ENCODE assay signal across 8 cellular contexts in the genomic region with DNA sequence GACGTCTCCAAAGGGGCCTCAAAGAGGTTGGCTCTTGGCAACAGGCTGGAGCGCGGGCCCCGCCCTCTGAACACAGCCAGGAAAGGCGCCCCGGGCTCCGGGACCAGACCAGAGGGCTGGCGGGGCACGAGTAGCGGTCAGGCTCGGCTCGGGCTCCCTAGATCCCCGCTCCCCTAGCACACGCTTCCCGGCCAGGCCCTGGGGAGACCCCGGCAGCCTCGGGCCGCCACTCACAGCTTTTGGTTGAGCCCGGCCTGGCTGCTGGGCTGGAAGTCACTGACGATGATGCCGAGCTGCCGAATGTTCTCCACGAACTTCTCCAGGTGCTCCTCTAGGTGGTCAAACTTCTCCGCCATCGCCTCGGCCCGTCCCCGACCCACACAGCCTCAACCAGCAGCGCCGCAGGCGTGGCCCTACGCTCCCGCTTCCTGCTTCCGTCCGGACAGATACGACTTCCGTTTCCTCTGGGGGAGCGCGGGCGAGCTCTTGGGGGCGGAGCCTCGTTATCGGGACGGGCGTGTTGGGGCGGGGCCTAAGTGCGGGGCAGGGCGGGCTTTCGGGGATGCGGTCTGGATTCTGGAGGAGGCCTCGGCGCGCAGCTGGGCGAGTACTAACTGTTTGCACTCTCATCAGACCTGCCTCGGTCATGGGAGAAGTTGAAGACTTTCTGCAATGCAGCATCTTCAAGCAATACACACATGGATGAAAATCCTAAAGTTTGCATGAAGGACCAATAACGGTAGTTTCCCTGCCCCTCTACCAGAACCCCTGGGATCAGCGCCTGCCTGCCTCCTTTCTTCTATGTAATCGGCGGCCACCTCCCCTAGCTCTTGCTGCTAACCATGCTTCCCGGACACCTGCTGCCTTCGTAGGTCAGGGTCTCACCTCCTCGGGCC. TPM values are rescaled to one million over a fixed set of nuclear protein-coding genes. Genes with fewer than 3 reads are reported as not detected.
A peak's percentile ranks its signal among the peaks of the same experiment; 100 is the strongest.
DNase-seq lines count a peak whose midpoint lies in the region; ATAC-seq and TF ChIP-seq lines count a peak whose summit lies in the region.

A gene with protein sequence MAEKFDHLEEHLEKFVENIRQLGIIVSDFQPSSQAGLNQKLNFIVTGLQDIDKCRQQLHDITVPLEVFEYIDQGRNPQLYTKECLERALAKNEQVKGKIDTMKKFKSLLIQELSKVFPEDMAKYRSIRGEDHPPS (minus strand): TSS at position 420 of the 896 bp plus-strand sequence. CDS start 64 bp downstream, at position 356.

- TF ChIP-seq POLR2A in GM19099 (IDR thresholded peaks at IDR 0.05; ENCODE audit: extremely low read depth, insufficient read length, low read depth) = peak; percentile 82

- DNase-seq in AG20443 (ENCODE audit: low spot score) (peak; percentile 98), NCI-H510A (lab: John Stamatoyannopoulos, UW) (peak; percentile 99), cerebellum (ENCODE audit: low spot score) (peak; percentile 93), kidney glomerular epithelial cell (lab: John Stamatoyannopoulos, UW) (peak; percentile 73)
- peak; percentile 90 for DNase-seq in activated CD4-positive, alpha-beta T cell treated with anti-CD3 and anti-CD28 coated beads for 1 hour
- peak; percentile 86 to 94 for DNase-seq in stimulated activated CD4-positive, alpha-beta T cell treated with anti-CD3 and anti-CD28 coated beads, Interleukin-1b, Interleukin-23, amount 100 ng/mL, for 1 hour (ENCODE audit: low read depth in 2 of 2)

- ATAC-seq in HG03432 (IDR thresholded peaks at IDR 0.05; ENCODE audit: unreplicated experiment) = peak; percentile 99

RNA-seq across cellular contexts. Expression of the gene that starts here (rescaled TPM):
- 14.2 TPM for total RNA-seq in cerebellum

Comparison
In these comparisons a context has a peak if more than half of its experiments do, and no peak if none do; other contexts are left out.
1. Peak in every context shown above with its lines: DNase-seq and ATAC-seq.